11 cellular contexts compared by ENCODE assay signal in genomic region chr10:62990126-62990525, GRCh38.
"Had no signal": no experiment of that assay in that cellular context is flagged by ENCODE, and none has a peak within 500 bp of the region (broad histone marks: within the 10 kb centered on the region; RNA-seq: fewer than 3 reads in every experiment).

No MANE protein-coding gene starts in this region.

- H3K27me3 ChIP-seq: ascending aorta, upper lobe of left lung had no signal

- H3K36me3 Mint-ChIP-seq: naive thymus-derived CD8-positive, alpha-beta T cell; stimulated activated memory B cell treated with anti-CD40 and anti-IgM and Interleukin-4, amounts not matched to agents 10 μg/mL and 1 μg/mL and 100 μg/mL, for 72 hours had no signal

- H3K27ac Mint-ChIP-seq: naive thymus-derived CD8-positive, alpha-beta T cell; stimulated activated memory B cell treated with anti-CD40 and anti-IgM and Interleukin-4, amounts not matched to agents 10 μg/mL and 1 μg/mL and 100 μg/mL, for 72 hours had no signal

- H3K36me3 ChIP-seq: ascending aorta, neutrophil, upper lobe of left lung had no signal

- H3K4me3 ChIP-seq: ascending aorta, mucosa of descending colon, upper lobe of left lung had no signal

- H3K9me3 ChIP-seq: ascending aorta, mucosa of descending colon, neutrophil, upper lobe of left lung had no signal

- H3K4me3 Mint-ChIP-seq: naive thymus-derived CD8-positive, alpha-beta T cell; stimulated activated memory B cell treated with anti-CD40 and anti-IgM and Interleukin-4, amounts not matched to agents 10 μg/mL and 1 μg/mL and 100 μg/mL, for 72 hours had no signal

- H3K9me3 Mint-ChIP-seq: naive thymus-derived CD8-positive, alpha-beta T cell; stimulated activated memory B cell treated with anti-CD40 and anti-IgM and Interleukin-4, amounts not matched to agents 10 μg/mL and 1 μg/mL and 100 μg/mL, for 72 hours had no signal

- H3K27me3 Mint-ChIP-seq: stimulated activated memory B cell treated with anti-CD40 and anti-IgM and Interleukin-4, amounts not matched to agents 10 μg/mL and 1 μg/mL and 100 μg/mL, for 72 hours had no signal

- H3K4me1 ChIP-seq: ascending aorta, upper lobe of left lung had no signal

- H3K27ac ChIP-seq: ascending aorta, epithelial cell of prostate, neutrophil, upper lobe of left lung had no signal

- H3K4me1 Mint-ChIP-seq: naive thymus-derived CD8-positive, alpha-beta T cell had no signal

- DNase-seq: effector memory CD4-positive, alpha-beta T cell; mucosa of descending colon; naive thymus-derived CD8-positive, alpha-beta T cell; small intestine; T-helper 9 cell; upper lobe of left lung had no signal

- ATAC-seq: left lobe of liver; mucosa of descending colon; naive thymus-derived CD8-positive, alpha-beta T cell; stimulated activated memory B cell treated with anti-CD40 and anti-IgM and Interleukin-4, amounts not matched to agents 10 μg/mL and 1 μg/mL and 100 μg/mL, for 72 hours had no signal
